In genomic region chr22:48431536-48432315, GRCh38 we compare ENCODE assay signal across 21 cellular contexts.
"Had no signal": no experiment of that assay in that cellular context is flagged by ENCODE, and none has a peak within 500 bp of the region (broad histone marks: within the 10 kb centered on the region; RNA-seq: fewer than 3 reads in every experiment).

No MANE protein-coding gene starts in this region.

- H3K27me3 ChIP-seq: foreskin keratinocyte, vagina had no signal

- ATAC-seq: activated CD8-positive, alpha-beta T cell treated with anti-CD3 and anti-CD28 coated beads, Interleukin-2, amount 10 ng/mL, durations not matched to agents 7 days and 5 days; activated T-helper 17 cell treated with anti-CD3 and anti-CD28 coated beads, Interleukin-2, amount 50 U/mL, for 72 hours; foreskin keratinocyte; left ventricle myocardium superior; sciatic nerve; stimulated activated memory B cell treated with anti-CD40 and anti-IgM and Interleukin-4, amounts not matched to agents 10 μg/mL and 1 μg/mL and 100 μg/mL, for 72 hours had no signal

- DNase-seq: activated CD4-positive, alpha-beta T cell treated with anti-CD3 and anti-CD28 coated beads for 1 hour; activated CD4-positive, alpha-beta T cell treated with anti-CD3 and anti-CD28 coated beads, Interleukin-2, amount 50 U/mL, for 1 hour; activated CD8-positive, alpha-beta T cell treated with anti-CD3 and anti-CD28 coated beads, Interleukin-2, amount 10 ng/mL, durations not matched to agents 7 days and 5 days; activated naive CD4-positive, alpha-beta T cell treated with Interleukin-2 at 50 U/mL for 16 hours; activated naive CD8-positive, alpha-beta T cell treated with anti-CD3 and anti-CD28 coated beads for 36 hours; activated T-cell treated with anti-CD3 and anti-CD28 coated beads, Interleukin-2, amount 50 U/mL, for 24 hours; effector memory CD4-positive, alpha-beta T cell; foreskin keratinocyte; left ventricle myocardium superior; occipital lobe; small intestine; stimulated activated CD4-positive, alpha-beta T cell treated with anti-CD3 and anti-CD28 coated beads, Interleukin-15, amount 100 ng/mL, for 24 hours; stomach; T-helper 9 cell; trophoblast cell had no signal

- H3K4me1 ChIP-seq: breast epithelium, foreskin keratinocyte, vagina had no signal

- H3K36me3 Mint-ChIP-seq: activated naive CD8-positive, alpha-beta T cell treated with anti-CD3 and anti-CD28 coated beads for 36 hours; stimulated activated memory B cell treated with anti-CD40 and anti-IgM and Interleukin-4, amounts not matched to agents 10 μg/mL and 1 μg/mL and 100 μg/mL, for 72 hours had no signal

- H3K27ac ChIP-seq: breast epithelium, foreskin keratinocyte, stomach, vagina had no signal

- H3K9me3 Mint-ChIP-seq: activated naive CD8-positive, alpha-beta T cell treated with anti-CD3 and anti-CD28 coated beads for 36 hours; activated T-cell treated with anti-CD3 and anti-CD28 coated beads, Interleukin-2, amount 50 U/mL, for 24 hours; activated T-helper 17 cell treated with anti-CD3 and anti-CD28 coated beads, Interleukin-2, amount 50 U/mL, for 72 hours; central memory CD8-positive, alpha-beta T cell had no signal

- H3K36me3 ChIP-seq: breast epithelium, stomach, vagina had no signal

- H3K4me1 Mint-ChIP-seq: activated naive CD8-positive, alpha-beta T cell treated with anti-CD3 and anti-CD28 coated beads for 36 hours; activated T-helper 17 cell treated with anti-CD3 and anti-CD28 coated beads, Interleukin-2, amount 50 U/mL, for 72 hours; central memory CD8-positive, alpha-beta T cell; stimulated activated memory B cell treated with anti-CD40 and anti-IgM and Interleukin-4, amounts not matched to agents 10 μg/mL and 1 μg/mL and 100 μg/mL, for 72 hours had no signal

- H3K4me3 ChIP-seq: breast epithelium, stomach, vagina had no signal

- H3K27me3 Mint-ChIP-seq: activated naive CD8-positive, alpha-beta T cell treated with anti-CD3 and anti-CD28 coated beads for 36 hours had no signal

- H3K27ac Mint-ChIP-seq: activated CD8-positive, alpha-beta T cell treated with anti-CD3 and anti-CD28 coated beads, Interleukin-2, amount 10 ng/mL, durations not matched to agents 7 days and 5 days; activated naive CD8-positive, alpha-beta T cell treated with anti-CD3 and anti-CD28 coated beads for 36 hours; activated T-cell treated with anti-CD3 and anti-CD28 coated beads, Interleukin-2, amount 50 U/mL, for 24 hours; activated T-helper 17 cell treated with anti-CD3 and anti-CD28 coated beads, Interleukin-2, amount 50 U/mL, for 72 hours; stimulated activated memory B cell treated with anti-CD40 and anti-IgM and Interleukin-4, amounts not matched to agents 10 μg/mL and 1 μg/mL and 100 μg/mL, for 72 hours had no signal

- H3K9me3 ChIP-seq: breast epithelium, stomach, vagina had no signal

- H3K4me3 Mint-ChIP-seq: activated CD8-positive, alpha-beta T cell treated with anti-CD3 and anti-CD28 coated beads, Interleukin-2, amount 10 ng/mL, durations not matched to agents 7 days and 5 days; activated naive CD8-positive, alpha-beta T cell treated with anti-CD3 and anti-CD28 coated beads for 36 hours; activated T-cell treated with anti-CD3 and anti-CD28 coated beads, Interleukin-2, amount 50 U/mL, for 24 hours; activated T-helper 17 cell treated with anti-CD3 and anti-CD28 coated beads, Interleukin-2, amount 50 U/mL, for 72 hours; central memory CD8-positive, alpha-beta T cell; stimulated activated memory B cell treated with anti-CD40 and anti-IgM and Interleukin-4, amounts not matched to agents 10 μg/mL and 1 μg/mL and 100 μg/mL, for 72 hours had no signal
